ENCODE assay signal across 8 cellular contexts in genomic region chr16:84144301-84144858, GRCh38. TPM values are rescaled to one million over a fixed set of nuclear protein-coding genes. Genes with fewer than 3 reads are reported as not detected.
A peak's percentile ranks its signal among the peaks of the same experiment; 100 is the strongest.
DNase-seq lines count a peak whose midpoint lies in the region; ATAC-seq and TF ChIP-seq lines count a peak whose summit lies in the region.

No MANE protein-coding gene starts in this region.

- peak overlapping the region; percentile 71 for H3K27ac ChIP-seq in CD4-positive, CD25-positive, alpha-beta regulatory T cell (ENCODE audit: insufficient read depth, low read length, poor library complexity, severe bottlenecking)
- H3K27ac ChIP-seq in heart right ventricle (peak overlapping the region in 9 of 10 donors; percentile 65 to 90 (median 81)), rectal smooth muscle tissue (ENCODE audit: low read depth, low read length) (peak overlapping the region; percentile 64)

- WGBS in heart right ventricle, 2 donors: 0 to 1% methylated on average over 37 of the region's 37 CpGs

- TF ChIP-seq CTCF in heart right ventricle (IDR thresholded peaks at IDR 0.05): peak in 1 of 9 donors; percentile 9

- no peaks in the 10 kb centered on the region for H3K36me3 ChIP-seq in CD4-positive, CD25-positive, alpha-beta regulatory T cell (ENCODE audit: control insufficient read depth, insufficient read depth, low read length)
- no peaks in the 10 kb centered on the region for H3K36me3 ChIP-seq in heart right ventricle
- no peaks in the 10 kb centered on the region for H3K36me3 ChIP-seq in rectal smooth muscle tissue (ENCODE audit: control insufficient read depth, insufficient read depth, low read length)

- H3K27me3 Mint-ChIP-seq in CD4-positive, CD25-positive, alpha-beta regulatory T cell: peaks cover 15% of the 10 kb centered on the region

- no peaks in the 10 kb centered on the region for H3K9me3 Mint-ChIP-seq in CD4-positive, CD25-positive, alpha-beta regulatory T cell
- H3K9me3 Mint-ChIP-seq in activated naive CD4-positive, alpha-beta T cell treated with anti-CD3 and anti-CD28 coated beads, Interleukin-2, amount 50 U/mL, for 72 hours: no peaks in the 10 kb centered on the region

- peak overlapping the region; percentile 30 for H3K9ac ChIP-seq in rectal smooth muscle tissue (ENCODE audit: low read length)

- H3K4me1 ChIP-seq in CD4-positive, CD25-positive, alpha-beta regulatory T cell (ENCODE audit: control insufficient read depth, insufficient read depth, low read length, poor library complexity, severe bottlenecking): peaks cover 17% of the 10 kb centered on the region
- H3K4me1 ChIP-seq in heart right ventricle (peaks cover 0 to 25% (median 12%) of the 10 kb centered on the region in 9 donors), rectal smooth muscle tissue (ENCODE audit: control insufficient read depth, insufficient read depth, low read length) (no peaks in the 10 kb centered on the region)

- peak overlapping the region; percentile 84 to 97 (median 94) for H3K4me3 Mint-ChIP-seq in CD4-positive, CD25-positive, alpha-beta regulatory T cell

- peak overlapping the region; percentile 65 for H3K4me3 ChIP-seq in CD4-positive, CD25-positive, alpha-beta regulatory T cell (ENCODE audit: low read depth, low read length)
- H3K4me3 ChIP-seq in heart right ventricle (peak overlapping the region; percentile 71 to 99 (median 90)), rectal smooth muscle tissue (ENCODE audit: low read length) (peak overlapping the region; percentile 80)

- no peaks in the 10 kb centered on the region for H3K36me3 Mint-ChIP-seq in CD4-positive, CD25-positive, alpha-beta regulatory T cell
- H3K36me3 Mint-ChIP-seq in activated naive CD4-positive, alpha-beta T cell treated with anti-CD3 and anti-CD28 coated beads, Interleukin-2, amount 50 U/mL, for 72 hours: peaks cover 0 to 6% of the 10 kb centered on the region in 2 donors

- H3K9me3 ChIP-seq in CD4-positive, CD25-positive, alpha-beta regulatory T cell (ENCODE audit: control insufficient read depth in 2 of 2, low read length in 2 of 2): no peaks in the 10 kb centered on the region
- no peaks in the 10 kb centered on the region for H3K9me3 ChIP-seq in heart right ventricle

- H3K27me3 ChIP-seq in CD4-positive, CD25-positive, alpha-beta regulatory T cell (ENCODE audit: control insufficient read depth, insufficient read depth, low read length): peaks cover 5% of the 10 kb centered on the region
- peaks cover 0 to 4% (median 0%) of the 10 kb centered on the region in 7 donors for H3K27me3 ChIP-seq in heart right ventricle
- H3K27me3 ChIP-seq in rectal smooth muscle tissue (ENCODE audit: control insufficient read depth, insufficient read depth, low read length): no peaks in the 10 kb centered on the region

- H3K27ac Mint-ChIP-seq in CD4-positive, CD25-positive, alpha-beta regulatory T cell: peak overlapping the region; percentile 52 to 85 (median 79)
- H3K27ac Mint-ChIP-seq in activated naive CD4-positive, alpha-beta T cell treated with anti-CD3 and anti-CD28 coated beads, Interleukin-2, amount 50 U/mL, for 72 hours: peak overlapping the region; percentile 86 to 95

- peak in 1 of 2 donors; percentile 24 for ATAC-seq in CD4-positive, CD25-positive, alpha-beta regulatory T cell (ENCODE audit: low read depth in 2 of 2)
- ATAC-seq in GM21825 (IDR thresholded peaks at IDR 0.05; ENCODE audit: unreplicated experiment) (peak; percentile 29), heart right ventricle (peak; percentile 35 to 48 (median 40))
- ATAC-seq in activated naive CD4-positive, alpha-beta T cell treated with anti-CD3 and anti-CD28 coated beads, Interleukin-2, amount 50 U/mL, for 72 hours: peak; percentile 59 to 62

- intact Hi-C loops in heart right ventricle (cut with DNase I): loop anchor here in 2 of 10 donors (2.0 to 10.0 kb wide), 2 partner anchors 42 to 70 kb away; partner anchors contain the start of gene TAF1C (in 1 of the 2)

- H3K4me1 Mint-ChIP-seq in CD4-positive, CD25-positive, alpha-beta regulatory T cell: peaks cover 0 to 31% (median 16%) of the 10 kb centered on the region in 4 donors

- peak; percentile 39 to 56 (median 52) for DNase-seq in CD4-positive, CD25-positive, alpha-beta regulatory T cell
- peak; percentile 27 for DNase-seq in RPMI8226
- DNase-seq in activated naive CD4-positive, alpha-beta T cell treated with anti-CD3 and anti-CD28 coated beads, Interleukin-2, amount 50 U/mL, for 72 hours (ENCODE audit: low spot score in 2 of 2): peak in 1 of 2 donors; percentile 54
- DNase-seq in heart right ventricle: peak; percentile 19 to 40
- DNase-seq in NCI-H1436 treated with DMSO at 0.1 percent for 48 hours (lab: John Stamatoyannopoulos, UW): no peak
- DNase-seq in DMS79 treated with DMSO at 0.1 percent for 48 hours (lab: John Stamatoyannopoulos, UW): no peak

RNA-seq across cellular contexts. Expression of gene HSDL1, which starts 0.6 kb away (rescaled TPM):
- 17.3 TPM for total RNA-seq in CD4-positive, CD25-positive, alpha-beta regulatory T cell
- polyA plus RNA-seq in CD4-positive, CD25-positive, alpha-beta regulatory T cell: 10 to 100 TPM in 1 of 4 donors, 1 to 10 TPM in 3; 6.8 to 10.6 (median 9.6) TPM
- 10 to 100 TPM; 11.2 to 11.8 TPM for total RNA-seq in activated naive CD4-positive, alpha-beta T cell treated with anti-CD3 and anti-CD28 coated beads, Interleukin-2, amount 50 U/mL, for 72 hours
- 10 to 100 TPM; 19.4 to 38.5 (median 25.3) TPM for total RNA-seq in heart right ventricle
- 10 to 100 TPM in 1 of 2 donors, 1 to 10 TPM in 1; 9.9 to 13.7 TPM for polyA plus RNA-seq in heart right ventricle

RNA-seq across cellular contexts. Expression of gene DNAAF1, which starts 0.7 kb away (rescaled TPM):
- total RNA-seq in CD4-positive, CD25-positive, alpha-beta regulatory T cell: 0.27 TPM
- polyA plus RNA-seq in CD4-positive, CD25-positive, alpha-beta regulatory T cell: under 1 TPM in 3 of 4 donors, not detected in 1; 0.03 to 0.81 (median 0.33) TPM
- total RNA-seq in activated naive CD4-positive, alpha-beta T cell treated with anti-CD3 and anti-CD28 coated beads, Interleukin-2, amount 50 U/mL, for 72 hours: not detected
- under 1 TPM in 3 of 10 donors, not detected in 7; 0.23 to 0.54 (median 0.28) TPM for total RNA-seq in heart right ventricle
- polyA plus RNA-seq in heart right ventricle: 1 to 10 TPM in 1 of 2 donors, under 1 TPM in 1; 0.33 to 2.6 TPM

RNA-seq across cellular contexts. Expression of gene MBTPS1, which starts 27.6 kb away (rescaled TPM):
- 118 TPM for total RNA-seq in CD4-positive, CD25-positive, alpha-beta regulatory T cell
- 10 to 100 TPM; 40.6 to 62.5 (median 47.8) TPM for polyA plus RNA-seq in CD4-positive, CD25-positive, alpha-beta regulatory T cell
- 10 to 100 TPM; 39.9 to 41.1 TPM for total RNA-seq in activated naive CD4-positive, alpha-beta T cell treated with anti-CD3 and anti-CD28 coated beads, Interleukin-2, amount 50 U/mL, for 72 hours
- 100 to 1,000 TPM in 1 of 10 donors, 10 to 100 TPM in 9; 55.9 to 122 (median 73.5) TPM for total RNA-seq in heart right ventricle
- polyA plus RNA-seq in heart right ventricle: 10 to 100 TPM; 41.4 to 45.1 TPM

RNA-seq across cellular contexts. Expression of gene TAF1C, which starts 42.5 kb away (rescaled TPM):
- 90.6 TPM for total RNA-seq in CD4-positive, CD25-positive, alpha-beta regulatory T cell
- 1 to 10 TPM; 6.3 to 8.6 (median 7.2) TPM for polyA plus RNA-seq in CD4-positive, CD25-positive, alpha-beta regulatory T cell
- 10 to 100 TPM; 42.5 to 52.8 TPM for total RNA-seq in activated naive CD4-positive, alpha-beta T cell treated with anti-CD3 and anti-CD28 coated beads, Interleukin-2, amount 50 U/mL, for 72 hours
- total RNA-seq in heart right ventricle: 10 to 100 TPM; 14.2 to 34.0 (median 20.9) TPM
- 10 to 100 TPM; 24.7 to 76.7 TPM for polyA plus RNA-seq in heart right ventricle

RNA-seq across cellular contexts. Expression of gene ADAD2, which starts 46.6 kb away (rescaled TPM):
- total RNA-seq in CD4-positive, CD25-positive, alpha-beta regulatory T cell: not detected
- under 1 TPM in 3 of 4 donors, not detected in 1; 0.07 to 0.40 (median 0.25) TPM for polyA plus RNA-seq in CD4-positive, CD25-positive, alpha-beta regulatory T cell
- under 1 TPM in 1 of 2 donors, not detected in 1; 0.47 TPM for total RNA-seq in activated naive CD4-positive, alpha-beta T cell treated with anti-CD3 and anti-CD28 coated beads, Interleukin-2, amount 50 U/mL, for 72 hours
- total RNA-seq in heart right ventricle: 1 to 10 TPM in 3 of 10 donors, under 1 TPM in 3, not detected in 4; 0.52 to 2.2 (median 0.85) TPM
- 1 to 10 TPM in 1 of 2 donors, under 1 TPM in 1; 0.36 to 5.9 TPM for polyA plus RNA-seq in heart right ventricle

Comparison
In these comparisons a context has a peak if more than half of its experiments do, and no peak if none do; other contexts are left out.
1. DNase-seq: peak in CD4-positive, CD25-positive, alpha-beta regulatory T cell (3 of 3), RPMI8226 (single experiment) and heart right ventricle (2 of 2); none in NCI-H1436 treated with DMSO at 0.1 percent for 48 hours (single experiment) and DMS79 treated with DMSO at 0.1 percent for 48 hours (single experiment).
2. Peak in every context shown above with its lines, with median percentiles within 50 percentile points of each other: H3K27ac ChIP-seq and H3K4me3 ChIP-seq.